Comparison of ENCODE assay signal across 8 cellular contexts in genomic region chr6:147322299-147323162, GRCh38.
DNase-seq lines count a peak whose midpoint lies in the region; ATAC-seq, FAIRE-seq and TF ChIP-seq lines count a peak whose summit lies in the region.
"Had no signal": no experiment of that assay in that cellular context is flagged by ENCODE, and none has a peak within 500 bp of the region (broad histone marks: within the 10 kb centered on the region; RNA-seq: fewer than 3 reads in every experiment).

No MANE protein-coding gene starts in this region.

- no peaks in the 10 kb centered on the region for H3K27me3 ChIP-seq in endothelial cell of umbilical vein (ENCODE audit: control insufficient read depth in 2 of 2, insufficient read depth in 2 of 2, low read length in 2 of 2)

- no peaks in the 10 kb centered on the region for H3K9me3 ChIP-seq in endothelial cell of umbilical vein (replicated peaks; ENCODE audit: control insufficient read depth, insufficient read depth, low read length)

- dilution Hi-C loops in endothelial cell of umbilical vein (cut with MboI; ENCODE audit: extremely low pct_ligation_motif_present, low sequenced_read_pairs): no loop called here

- peak; percentile 98 to 99 for DNase-seq in Kasumi-1 (lab: John Stamatoyannopoulos, UW)
- DNase-seq in endothelial cell of umbilical vein (ENCODE audit: low read depth, low spot score): peak; percentile 4
- DNase-seq in nucleus accumbens (lab: John Stamatoyannopoulos, UW): no peak
- DNase-seq in activated CD4-positive, CD25-positive, alpha-beta regulatory T cell (lab: John Stamatoyannopoulos, UW): no peak
- DNase-seq in HT-29 (ENCODE audit: low spot score): no peak

- POLR2A ChIA-PET in endothelial cell of umbilical vein (lab: Charles Lee): no interaction called here

- peaks cover 0 to 3% of the 10 kb centered on the region in 2 experiments for H3K36me3 ChIP-seq in endothelial cell of umbilical vein (ENCODE audit: control insufficient read depth in 2 of 2, extremely low read depth in 1 of 2, insufficient read depth in 2 of 2, low read length in 2 of 2)

- no peak for TF ChIP-seq POLR2A in endothelial cell of umbilical vein (IDR thresholded peaks at IDR 0.05; ENCODE audit: low read depth, low read length)

- H4K20me1 ChIP-seq in endothelial cell of umbilical vein (replicated peaks; ENCODE audit: control insufficient read depth, extremely low read depth, insufficient read depth, low read length): no peaks in the 10 kb centered on the region

- TF ChIP-seq CTCF in endothelial cell of umbilical vein (IDR thresholded peaks at IDR 0.05; ENCODE audit: extremely low read depth in 1 of 2, insufficient read depth in 1 of 2, low read depth in 1 of 2, low read length in 2 of 2): no peak

- H3K79me2 ChIP-seq in endothelial cell of umbilical vein (ENCODE audit: control insufficient read depth, insufficient read depth, low read length): no peaks in the 10 kb centered on the region

- FAIRE-seq in endothelial cell of umbilical vein (lab: Jason Lieb, UNC): no peak
- FAIRE-seq: TTC549 had no signal

- ATAC-seq in GM18508 (IDR thresholded peaks at IDR 0.05; ENCODE audit: insufficient read depth, unreplicated experiment) (peak; percentile 99), GM21717 (IDR thresholded peaks at IDR 0.05; ENCODE audit: unreplicated experiment) (peak; percentile 99)

- BruUV-seq in endothelial cell of umbilical vein (replicated peaks; lab: Mats Ljungman, UMichigan): no TSS peak

- H3K4me3 ChIP-seq in endothelial cell of umbilical vein (replicated peaks in 1 of 3; ENCODE audit: insufficient read depth in 1 of 3, low read depth in 1 of 3, low read length in 3 of 3): no peak overlapping the region

- CTCF ChIA-PET in endothelial cell of umbilical vein (lab: Charles Lee): no interaction called here

- no peak overlapping the region for H2AFZ ChIP-seq in endothelial cell of umbilical vein (ENCODE audit: low read depth, low read length)

- no peak overlapping the region for H3K4me2 ChIP-seq in endothelial cell of umbilical vein (ENCODE audit: insufficient read depth, low read length)

- H3K9ac ChIP-seq in endothelial cell of umbilical vein (replicated peaks; ENCODE audit: extremely low read depth, insufficient read depth, low read length): no peak overlapping the region

- H3K4me1 ChIP-seq in endothelial cell of umbilical vein (ENCODE audit: control insufficient read depth, extremely low read depth, insufficient read depth, low read length): no peaks in the 10 kb centered on the region

- no peak overlapping the region for H3K27ac ChIP-seq in endothelial cell of umbilical vein (ENCODE audit: insufficient read depth, low read depth, low read length)

- H3K9me1 ChIP-seq in endothelial cell of umbilical vein (replicated peaks; ENCODE audit: control insufficient read depth, extremely low read depth, insufficient read depth, low read length): no peaks in the 10 kb centered on the region

- intact Hi-C loops in endothelial cell of umbilical vein (cut with micrococcal nuclease): no loop called here

TF ChIP-seq in endothelial cell of umbilical vein, 7 proteins besides CTCF, POLR2A, EP300 and RAD21:
- TF ChIP-seq POLR2AphosphoS5 (IDR thresholded peaks at IDR 0.05; ENCODE audit: insufficient read depth, low read depth, low read length) (no peak), MYC (IDR thresholded peaks at IDR 0.05; ENCODE audit: low read depth, low read length) (no peak), FOS (IDR thresholded peaks at IDR 0.05; ENCODE audit: borderline replicate concordance, insufficient read depth, low read length) (no peak), GATA2 (IDR thresholded peaks at IDR 0.05; ENCODE audit: insufficient read depth, insufficient read length, low read depth, low read length) (no peak), MAX (IDR thresholded peaks at IDR 0.05; ENCODE audit: insufficient read depth, insufficient read length) (no peak), JUN (IDR thresholded peaks at IDR 0.05; ENCODE audit: borderline replicate concordance, insufficient read depth, insufficient read length, low read depth) (no peak)
TF ChIP-seq in endothelial cell of umbilical vein: peak in this region for 0.

Comparison
In these comparisons a context has a peak if more than half of its experiments do, and no peak if none do; other contexts are left out.
1. DNase-seq: peak in Kasumi-1 (2 of 2) and endothelial cell of umbilical vein (single experiment); none in nucleus accumbens (0 of 56), activated CD4-positive, CD25-positive, alpha-beta regulatory T cell (0 of 4) and HT-29 (single experiment).